8 cellular contexts compared by ENCODE assay signal in genomic region chr17:50918933-50919296, GRCh38. TPM values are rescaled to one million over a fixed set of nuclear protein-coding genes. Genes with fewer than 3 reads are reported as not detected.
DNase-seq lines count a peak whose midpoint lies in the region; ATAC-seq and TF ChIP-seq lines count a peak whose summit lies in the region.

No MANE protein-coding gene starts in this region.

- H4K20me1 ChIP-seq in MM.1S (ENCODE audit: insufficient read depth, low read length) = no peaks in the 10 kb centered on the region

- TF ChIP-seq CTCF in MM.1S (IDR thresholded peaks at IDR 0.05; ENCODE audit: low read length) = no peak

- no peak overlapping the region for H3K4me3 ChIP-seq in MM.1S (ENCODE audit: low read length)

- peaks cover 60% of the 10 kb centered on the region for H3K4me1 Mint-ChIP-seq in activated naive CD4-positive, alpha-beta T cell treated with anti-CD3 and anti-CD28 coated beads for 36 hours (ENCODE audit: low read depth)

- H3F3A ChIP-seq in MM.1S (ENCODE audit: insufficient read depth, low read length) = no peaks in the 10 kb centered on the region

- H3K27ac Mint-ChIP-seq in activated naive CD4-positive, alpha-beta T cell treated with anti-CD3 and anti-CD28 coated beads for 36 hours = peak overlapping the region; percentile 86

- H3K36me3 ChIP-seq in MM.1S (replicated peaks; ENCODE audit: insufficient read depth, low read length) = no peaks in the 10 kb centered on the region

- no peaks in the 10 kb centered on the region for H3K79me2 ChIP-seq in MM.1S (ENCODE audit: low read length)

- peak overlapping the region; percentile 82; the same call in 1 of the 2 replicates for H3K4me2 ChIP-seq in MM.1S (ENCODE audit: low read depth, low read length)

- no peaks in the 10 kb centered on the region for H3K9me3 Mint-ChIP-seq in activated naive CD4-positive, alpha-beta T cell treated with anti-CD3 and anti-CD28 coated beads for 36 hours

- H3K36me3 Mint-ChIP-seq in activated naive CD4-positive, alpha-beta T cell treated with anti-CD3 and anti-CD28 coated beads for 36 hours (ENCODE audit: low read depth) = no peaks in the 10 kb centered on the region

- CTCF ChIA-PET in activated naive CD4-positive, alpha-beta T cell treated with anti-CD3 and anti-CD28 coated beads for 36 hours (lab: Charles Lee) = interaction anchor here (1.0 to 1.4 kb wide), 3 partner anchors 12 to 67 kb away, joined by 3 to 4 read pairs (median 3); no protein-coding TSS in a partner anchor

- DNase-seq in MM.1S (no peak), left kidney (ENCODE audit: low read depth, low spot score) (peak; percentile 53), medulla oblongata (ENCODE audit: extremely low spot score) (no peak), NCI-H524 (lab: John Stamatoyannopoulos, UW) (no peak), SK-N-DZ (ENCODE audit: low spot score) (no peak)
- peak; percentile 71 for DNase-seq in activated naive CD4-positive, alpha-beta T cell treated with anti-CD3 and anti-CD28 coated beads for 36 hours
- DNase-seq in stimulated activated naive CD4-positive, alpha-beta T cell treated with Interleukin-2 at 50 U/mL for 16 hours (lab: John Stamatoyannopoulos, UW) = peak; percentile 38

- peak overlapping the region; percentile 80 for H2AFZ ChIP-seq in MM.1S (ENCODE audit: low read length)

- ATAC-seq in HG02642 (IDR thresholded peaks at IDR 0.05; ENCODE audit: poor library complexity, unreplicated experiment) = no peak

- peak overlapping the region; percentile 50 for H3K4me3 Mint-ChIP-seq in activated naive CD4-positive, alpha-beta T cell treated with anti-CD3 and anti-CD28 coated beads for 36 hours

- no peaks in the 10 kb centered on the region for H3K9me2 ChIP-seq in MM.1S (replicated peaks; ENCODE audit: insufficient read depth, low read length)

- intact Hi-C loops in activated naive CD4-positive, alpha-beta T cell treated with anti-CD3 and anti-CD28 coated beads for 36 hours (cut with micrococcal nuclease) = loop anchor here (1.0 to 5.0 kb wide), 7 partner anchors 9 to 203 kb away; partner anchors contain the start of gene SPAG9

- peaks cover 11% of the 10 kb centered on the region for H3K4me1 ChIP-seq in MM.1S (ENCODE audit: low read length)

- peak overlapping the region; percentile 58; the same call in 1 of the 2 replicates for H3K27ac ChIP-seq in MM.1S (ENCODE audit: low read length)

- no peaks in the 10 kb centered on the region for H3K27me3 Mint-ChIP-seq in activated naive CD4-positive, alpha-beta T cell treated with anti-CD3 and anti-CD28 coated beads for 36 hours (ENCODE audit: low read depth)

- no peaks in the 10 kb centered on the region for H3K27me3 ChIP-seq in MM.1S (replicated peaks; ENCODE audit: insufficient read depth, low read length)

- H3K9ac ChIP-seq in MM.1S (ENCODE audit: low read length) = peak overlapping the region; percentile 71

- H3K9me3 ChIP-seq in MM.1S (replicated peaks; ENCODE audit: insufficient read depth, low read length) = no peaks in the 10 kb centered on the region

RNA-seq across cellular contexts. Expression of gene TOB1, which starts 52.8 kb away (rescaled TPM):
- total RNA-seq in activated naive CD4-positive, alpha-beta T cell treated with anti-CD3 and anti-CD28 coated beads for 36 hours = 10 to 100 TPM; 40.7 to 44.7 TPM
- 4.1 and 5.7 TPM in 2 replicates for polyA plus RNA-seq in SK-N-DZ (2014; cell fraction: cytosol; rRNA removed)
- 4.8 and 5.1 TPM in 2 replicates for polyA plus RNA-seq in SK-N-DZ (2014; cell fraction: nucleus; rRNA removed)

Comparison
In these comparisons a context has a peak if more than half of its experiments do, and no peak if none do; other contexts are left out.
1. DNase-seq: peak in activated naive CD4-positive, alpha-beta T cell treated with anti-CD3 and anti-CD28 coated beads for 36 hours (single experiment), left kidney (single experiment) and stimulated activated naive CD4-positive, alpha-beta T cell treated with Interleukin-2 at 50 U/mL for 16 hours (single experiment); none in MM.1S (single experiment), medulla oblongata (single experiment), NCI-H524 (0 of 2) and SK-N-DZ (single experiment).